Comparison of ENCODE assay signal across 24 cellular contexts in genomic region chr6:149392535-149392934, GRCh38. TPM values are rescaled to one million over a fixed set of nuclear protein-coding genes. Genes with fewer than 3 reads are reported as not detected.
DNase-seq lines count a peak whose midpoint lies in the region; ATAC-seq and FAIRE-seq lines count a peak whose summit lies in the region.
"Had no signal": no experiment of that assay in that cellular context is flagged by ENCODE, and none has a peak within 500 bp of the region (broad histone marks: within the 10 kb centered on the region; RNA-seq: fewer than 3 reads in every experiment).

No MANE protein-coding gene starts in this region.

- H2BK12ac ChIP-seq in trophoblast cell (ENCODE audit: low read length): no peak overlapping the region

- no peak overlapping the region for H4K91ac ChIP-seq in trophoblast cell (ENCODE audit: low read depth, low read length)

- no peak overlapping the region for H2BK120ac ChIP-seq in trophoblast cell (ENCODE audit: insufficient read depth, low read length, poor library complexity)

- H3K18ac ChIP-seq in trophoblast cell (ENCODE audit: low read length): no peak overlapping the region

- no peak for ATAC-seq in activated CD4-positive, alpha-beta T cell treated with anti-CD3 and anti-CD28 coated beads for 36 hours
- no peak for ATAC-seq in GM18868 (IDR thresholded peaks at IDR 0.05; ENCODE audit: unreplicated experiment)
- ATAC-seq: A549, left cardiac atrium had no signal

- intact Hi-C loops in activated CD4-positive, alpha-beta T cell treated with anti-CD3 and anti-CD28 coated beads for 36 hours (cut with DNase I, micrococcal nuclease): loop anchor here in 1 of 2 experiments (2.0 to 5.0 kb wide), 2 partner anchors 18 to 75 kb away; partner anchors contain the start of gene TAB2
- intact Hi-C loops in activated T-helper 2 cell treated with anti-CD3 and anti-CD28 coated beads, Interferon-gamma antibody, Interleukin-2, Interleukin-4, amounts not matched to agents 10 μg/mL and 5 μg/mL and 100 μg/mL, durations not matched to agents 14 hours and 24 hours and 36 hours (cut with micrococcal nuclease): loop anchor here (2.0 to 5.0 kb wide), 4 partner anchors 35 to 180 kb away; no protein-coding TSS in a partner anchor

- H3K36me3 ChIP-seq in trophoblast cell (ENCODE audit: control insufficient read depth in 1 of 2, insufficient read depth in 2 of 2, low read length in 2 of 2): peaks cover 0 to 3% of the 10 kb centered on the region in 2 experiments
- H3K36me3 ChIP-seq: prostate gland had no signal

- no peak overlapping the region for H2AFZ ChIP-seq in trophoblast cell (ENCODE audit: insufficient read depth, low read length, poor library complexity)

- peak overlapping the region; percentile 55 for H3K4ac ChIP-seq in trophoblast cell (ENCODE audit: low read depth, low read length)

- no peak overlapping the region for H4K12ac ChIP-seq in trophoblast cell (ENCODE audit: low read depth, low read length)

- H3K27me3 Mint-ChIP-seq in activated CD4-positive, alpha-beta T cell treated with anti-CD3 and anti-CD28 coated beads for 36 hours: no peaks in the 10 kb centered on the region
- no peaks in the 10 kb centered on the region for H3K27me3 Mint-ChIP-seq in activated T-helper 2 cell treated with anti-CD3 and anti-CD28 coated beads, Interferon-gamma antibody, Interleukin-2, Interleukin-4, amounts not matched to agents 10 μg/mL and 5 μg/mL and 100 μg/mL, durations not matched to agents 14 hours and 24 hours and 36 hours (ENCODE audit: low read depth)
- H3K27me3 Mint-ChIP-seq: memory B cell had no signal

- peak overlapping the region; percentile 74 for H3K27ac Mint-ChIP-seq in activated CD4-positive, alpha-beta T cell treated with anti-CD3 and anti-CD28 coated beads for 36 hours
- peak overlapping the region; percentile 76 for H3K27ac Mint-ChIP-seq in activated T-helper 2 cell treated with anti-CD3 and anti-CD28 coated beads, Interferon-gamma antibody, Interleukin-2, Interleukin-4, amounts not matched to agents 10 μg/mL and 5 μg/mL and 100 μg/mL, durations not matched to agents 14 hours and 24 hours and 36 hours

- no peak for DNase-seq in activated CD4-positive, alpha-beta T cell treated with anti-CD3 and anti-CD28 coated beads for 36 hours
- DNase-seq in activated CD4-positive, alpha-beta T cell treated with anti-CD3 and anti-CD28 coated beads for 4 hours: no peak
- DNase-seq in GM19239 (ENCODE audit: insufficient read length, low spot score): no peak
- DNase-seq in activated T-helper 2 cell treated with anti-CD3 and anti-CD28 coated beads, Interferon-gamma antibody, Interleukin-2, Interleukin-4, amounts not matched to agents 10 μg/mL and 5 μg/mL and 100 μg/mL, durations not matched to agents 14 hours and 24 hours and 36 hours (ENCODE audit: low spot score): no peak
- no peak for DNase-seq in trophoblast cell
- no peak for DNase-seq in SIG-M5 treated with dmso at 0.1 percent for 504 hours (lab: John Stamatoyannopoulos, UW; ENCODE audit: unreplicated experiment)
- no peak for DNase-seq in SK-N-DZ (ENCODE audit: low spot score)
- DNase-seq: GOT3, left cardiac atrium, NCI-H1105 treated with DMSO at 0.1 percent for 48 hours, NCI-H2081 treated with DMSO at 0.1 percent for 48 hours, NCI-H446 treated with DMSO at 0.1 percent for 48 hours, upper lobe of left lung had no signal

- H3K36me3 Mint-ChIP-seq in activated CD4-positive, alpha-beta T cell treated with anti-CD3 and anti-CD28 coated beads for 36 hours (ENCODE audit: low read depth): peaks cover 72% of the 10 kb centered on the region
- H3K36me3 Mint-ChIP-seq in activated T-helper 2 cell treated with anti-CD3 and anti-CD28 coated beads, Interferon-gamma antibody, Interleukin-2, Interleukin-4, amounts not matched to agents 10 μg/mL and 5 μg/mL and 100 μg/mL, durations not matched to agents 14 hours and 24 hours and 36 hours (ENCODE audit: low read depth): peaks cover 95% of the 10 kb centered on the region

- H3K4me2 ChIP-seq in trophoblast cell (ENCODE audit: low read length): no peak overlapping the region
- H3K4me2 ChIP-seq: A549 had no signal

- H3K79me1 ChIP-seq in trophoblast cell (ENCODE audit: low read length): no peaks in the 10 kb centered on the region

- no peak overlapping the region for H2AK5ac ChIP-seq in trophoblast cell (ENCODE audit: low read length)

- CTCF ChIA-PET in activated CD4-positive, alpha-beta T cell treated with anti-CD3 and anti-CD28 coated beads for 36 hours (lab: Charles Lee): interaction anchor here (1.3 to 1.6 kb wide), 3 partner anchors 39 to 296 kb away, joined by 3 to 6 read pairs (median 3); no protein-coding TSS in a partner anchor

- H3K79me2 ChIP-seq in trophoblast cell (ENCODE audit: control insufficient read depth, insufficient read depth, low read length, poor library complexity): no peaks in the 10 kb centered on the region

- POLR2A ChIA-PET in activated CD4-positive, alpha-beta T cell treated with anti-CD3 and anti-CD28 coated beads for 36 hours (lab: Charles Lee): no interaction called here

- peaks cover 63% of the 10 kb centered on the region for H3K4me1 Mint-ChIP-seq in activated CD4-positive, alpha-beta T cell treated with anti-CD3 and anti-CD28 coated beads for 36 hours
- H3K4me1 Mint-ChIP-seq in activated T-helper 2 cell treated with anti-CD3 and anti-CD28 coated beads, Interferon-gamma antibody, Interleukin-2, Interleukin-4, amounts not matched to agents 10 μg/mL and 5 μg/mL and 100 μg/mL, durations not matched to agents 14 hours and 24 hours and 36 hours (ENCODE audit: low read depth): peaks cover 74% of the 10 kb centered on the region

- H3K4me1 ChIP-seq in trophoblast cell (ENCODE audit: control insufficient read depth in 1 of 2, insufficient read depth in 2 of 2, low read length in 2 of 2): peaks cover 0 to 3% of the 10 kb centered on the region in 2 experiments
- H3K4me1 ChIP-seq: upper lobe of left lung had no signal

- no peak overlapping the region for H3K9ac ChIP-seq in trophoblast cell (ENCODE audit: low read length)

- H3K27ac ChIP-seq in trophoblast cell (ENCODE audit: low read depth, low read length): no peak overlapping the region
- H3K27ac ChIP-seq: A549, HL-60, prostate gland, SK-N-MC, upper lobe of left lung had no signal

- H3K4me3 ChIP-seq in trophoblast cell (ENCODE audit: low read depth, low read length): no peak overlapping the region
- H3K4me3 ChIP-seq: A549, prostate gland, SK-N-MC, upper lobe of left lung had no signal

- H2BK5ac ChIP-seq in trophoblast cell (ENCODE audit: low read depth, low read length, poor library complexity): no peak overlapping the region

- peaks cover 4% of the 10 kb centered on the region for H3K9me3 Mint-ChIP-seq in activated CD4-positive, alpha-beta T cell treated with anti-CD3 and anti-CD28 coated beads for 36 hours (ENCODE audit: low read depth)
- peaks cover 24% of the 10 kb centered on the region for H3K9me3 Mint-ChIP-seq in activated T-helper 2 cell treated with anti-CD3 and anti-CD28 coated beads, Interferon-gamma antibody, Interleukin-2, Interleukin-4, amounts not matched to agents 10 μg/mL and 5 μg/mL and 100 μg/mL, durations not matched to agents 14 hours and 24 hours and 36 hours
- H3K9me3 Mint-ChIP-seq: memory B cell had no signal

- peak; percentile 4 for FAIRE-seq in GM19239 (lab: Jason Lieb, UNC)
- FAIRE-seq: A549, bronchial epithelial cell, RCC 7860 had no signal

- H4K8ac ChIP-seq in trophoblast cell (ENCODE audit: low read depth, low read length): peak overlapping the region; percentile 19

- no peak overlapping the region for H3K4me3 Mint-ChIP-seq in activated CD4-positive, alpha-beta T cell treated with anti-CD3 and anti-CD28 coated beads for 36 hours
- peak overlapping the region; percentile 27 for H3K4me3 Mint-ChIP-seq in activated T-helper 2 cell treated with anti-CD3 and anti-CD28 coated beads, Interferon-gamma antibody, Interleukin-2, Interleukin-4, amounts not matched to agents 10 μg/mL and 5 μg/mL and 100 μg/mL, durations not matched to agents 14 hours and 24 hours and 36 hours (ENCODE audit: low read depth)
- H3K4me3 Mint-ChIP-seq: memory B cell had no signal

- no peak overlapping the region for H3K14ac ChIP-seq in trophoblast cell (ENCODE audit: low read length)

- H3K9me3 ChIP-seq in trophoblast cell (ENCODE audit: insufficient read depth, low read depth, low read length): no peaks in the 10 kb centered on the region
- H3K9me3 ChIP-seq: A549, prostate gland, upper lobe of left lung had no signal

- H3K27me3 ChIP-seq in trophoblast cell (ENCODE audit: insufficient read depth, low read length): no peaks in the 10 kb centered on the region
- H3K27me3 ChIP-seq: upper lobe of left lung had no signal

- no peak overlapping the region for H3K23ac ChIP-seq in trophoblast cell (ENCODE audit: low read length)

RNA-seq across cellular contexts. Expression of gene SUMO4, which starts 7.5 kb away (rescaled TPM):
- 1 to 10 TPM; 4.7 to 5.3 TPM for total RNA-seq in activated CD4-positive, alpha-beta T cell treated with anti-CD3 and anti-CD28 coated beads for 36 hours
- total RNA-seq in activated T-helper 2 cell treated with anti-CD3 and anti-CD28 coated beads, Interferon-gamma antibody, Interleukin-2, Interleukin-4, amounts not matched to agents 10 μg/mL and 5 μg/mL and 100 μg/mL, durations not matched to agents 14 hours and 24 hours and 36 hours: 7.7 and 7.8 TPM in 2 replicates
- 0.25 and 0.29 TPM in 2 replicates for polyA plus RNA-seq in trophoblast cell (2013)
- polyA plus RNA-seq in SK-N-DZ (2014; cell fraction: cytosol; rRNA removed): not detected in 2 replicates
- polyA plus RNA-seq in SK-N-DZ (2014; cell fraction: nucleus; rRNA removed): 0.35 TPM in 1 of 2 replicates, not detected in the other
- total RNA-seq: G401 had no signal
- polyA plus RNA-seq: adipose tissue, BJ had no signal
